23 cellular contexts compared by ENCODE assay signal in the genomic region with DNA sequence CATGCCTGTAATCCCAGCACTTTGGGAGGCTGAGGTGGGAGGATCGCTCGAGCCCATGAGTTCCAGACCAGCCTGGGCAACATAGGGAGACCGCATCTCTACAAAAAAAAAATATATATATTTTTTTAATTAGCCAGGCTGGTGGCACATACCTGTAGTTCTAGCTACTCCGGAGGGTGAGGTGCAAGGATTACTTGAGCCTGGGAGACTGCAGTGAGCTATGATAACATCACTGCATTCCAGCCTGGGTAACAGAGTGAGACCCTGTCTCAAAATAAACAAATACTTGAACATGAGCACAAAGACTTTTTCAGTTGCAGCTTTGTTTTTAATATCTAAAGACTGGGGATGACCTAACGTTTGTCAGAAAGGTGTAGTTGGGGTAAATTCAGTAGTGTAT.
"Had no signal": no experiment of that assay in that cellular context is flagged by ENCODE, and none has a peak within 500 bp of the region (broad histone marks: within the 10 kb centered on the region; RNA-seq: fewer than 3 reads in every experiment).

No MANE protein-coding gene starts in this region.

- H3K4me3 Mint-ChIP-seq: naive thymus-derived CD4-positive, alpha-beta T cell; natural killer cell treated with Interleukin-12 subunit alpha and Interleukin-12 subunit beta and Interleukin-15 and Interleukin-18, amount 100 ng/mL, for 72 hours; stimulated activated naive B cell treated with anti-CD40 and anti-IgM and Interleukin-4, amounts not matched to agents 10 μg/mL and 1 μg/mL and 100 μg/mL, for 72 hours had no signal

- H3K27me3 Mint-ChIP-seq: naive thymus-derived CD4-positive, alpha-beta T cell; natural killer cell treated with Interleukin-12 subunit alpha and Interleukin-12 subunit beta and Interleukin-15 and Interleukin-18, amount 100 ng/mL, for 72 hours; stimulated activated naive B cell treated with anti-CD40 and anti-IgM and Interleukin-4, amounts not matched to agents 10 μg/mL and 1 μg/mL and 100 μg/mL, for 72 hours had no signal

- H3K27ac Mint-ChIP-seq: natural killer cell treated with Interleukin-12 subunit alpha and Interleukin-12 subunit beta and Interleukin-15 and Interleukin-18, amount 100 ng/mL, for 72 hours; stimulated activated naive B cell treated with anti-CD40 and anti-IgM and Interleukin-4, amounts not matched to agents 10 μg/mL and 1 μg/mL and 100 μg/mL, for 72 hours had no signal

- ATAC-seq: heart right ventricle; mucosa of descending colon; naive thymus-derived CD4-positive, alpha-beta T cell; natural killer cell treated with Interleukin-12 subunit alpha and Interleukin-12 subunit beta and Interleukin-15 and Interleukin-18, amount 100 ng/mL, for 72 hours; right cardiac atrium; stimulated activated naive B cell treated with anti-CD40 and anti-IgM and Interleukin-4, amounts not matched to agents 10 μg/mL and 1 μg/mL and 100 μg/mL, for 72 hours; stimulated activated naive CD8-positive, alpha-beta T cell treated with anti-CD3 and anti-CD28 coated beads, Interleukin-15, Interleukin-2, amounts not matched to agents 100 U/mL and 50 U/mL, for 24 hours; upper lobe of right lung had no signal

- DNase-seq: heart right ventricle; islet precursor cell; left ventricle myocardium inferior; mesendoderm; midbrain; mucosa of descending colon; naive thymus-derived CD4-positive, alpha-beta T cell; ovary; retina; right cardiac atrium; sigmoid colon; small intestine; spleen; stimulated activated CD4-positive, alpha-beta T cell treated with anti-CD3 and anti-CD28 coated beads, Interleukin-4, amount 100 ng/mL, for 4 hours; stimulated activated CD8-positive, alpha-beta memory T cell treated with anti-CD3 and anti-CD28 coated beads, Interleukin-4, amount 100 ng/mL, for 48 hours; stimulated activated naive B cell treated with anti-CD40 and anti-IgM and Interleukin-4, amounts not matched to agents 10 μg/mL and 1 μg/mL and 100 μg/mL, for 72 hours; stimulated activated naive CD8-positive, alpha-beta T cell treated with anti-CD3 and anti-CD28 coated beads, Interleukin-15, Interleukin-2, amounts not matched to agents 100 U/mL and 50 U/mL, for 24 hours; stomach; testis; tibial artery; trophoblast cell; upper lobe of right lung had no signal

- H3K9me3 Mint-ChIP-seq: naive thymus-derived CD4-positive, alpha-beta T cell; natural killer cell treated with Interleukin-12 subunit alpha and Interleukin-12 subunit beta and Interleukin-15 and Interleukin-18, amount 100 ng/mL, for 72 hours; stimulated activated naive B cell treated with anti-CD40 and anti-IgM and Interleukin-4, amounts not matched to agents 10 μg/mL and 1 μg/mL and 100 μg/mL, for 72 hours had no signal
